ENCODE assay signal across 6 cellular contexts in genomic region chr22:10766320-10766719, GRCh38.
DNase-seq lines count a peak whose midpoint lies in the region; ATAC-seq and TF ChIP-seq lines count a peak whose summit lies in the region.
"Not testable (repeated sequence)": the region's sequence is repeated elsewhere in the genome, so short reads cannot be mapped to it uniquely, and the experiment has no call there.

No MANE protein-coding gene starts in this region.

- H3K36me3 ChIP-seq in body of pancreas (replicated peaks in 1 of 2; ENCODE audit: insufficient read depth in 1 of 2, low read depth in 2 of 2); gastroesophageal sphincter; heart right ventricle; lower lobe of right lung: not testable (repeated sequence)

- H3K4me1 ChIP-seq in body of pancreas, gastroesophageal sphincter, heart right ventricle, lower lobe of right lung: not testable (repeated sequence)

- not testable (repeated sequence) for TF ChIP-seq EP300 in gastroesophageal sphincter (IDR thresholded peaks at IDR 0.05)

- intact Hi-C loops in body of pancreas (cut with DNase I); heart right ventricle (cut with DNase I); lower lobe of right lung (cut with DNase I); sciatic nerve (cut with DNase I): not testable (repeated sequence)

- WGBS in body of pancreas, 2 donors = 51 to 72% methylated on average over 1 of the region's 1 CpG
- 86 to 100% methylated on average over 1 of the region's 1 CpG for WGBS in gastroesophageal sphincter (ENCODE audit: low coverage in 1 of 2), 2 donors
- 64 to 67% methylated on average over 1 of the region's 1 CpG for WGBS in heart right ventricle, 2 donors

- TF ChIP-seq CTCF in body of pancreas (IDR thresholded peaks at IDR 0.05); gastroesophageal sphincter (IDR thresholded peaks at IDR 0.05); heart right ventricle (IDR thresholded peaks at IDR 0.05); lower lobe of right lung (IDR thresholded peaks at IDR 0.05): not testable (repeated sequence)

- not testable (repeated sequence) for H3K9me3 ChIP-seq in body of pancreas
- H3K9me3 ChIP-seq in gastroesophageal sphincter = peaks cover 0 to 25% (median 2%) of the 10 kb centered on the region in 3 donors
- peaks cover 0 to 81% (median 20%) of the 10 kb centered on the region in 11 donors for H3K9me3 ChIP-seq in heart right ventricle
- H3K9me3 ChIP-seq in lower lobe of right lung = peaks cover 23% of the 10 kb centered on the region

- H3K4me3 ChIP-seq in body of pancreas, gastroesophageal sphincter, heart right ventricle, lower lobe of right lung: not testable (repeated sequence)

- H3K27ac ChIP-seq in body of pancreas, gastroesophageal sphincter, heart right ventricle, lower lobe of right lung: not testable (repeated sequence)

- TF ChIP-seq POLR2A in body of pancreas (IDR thresholded peaks at IDR 0.05); gastroesophageal sphincter (IDR thresholded peaks at IDR 0.05): not testable (repeated sequence)

- ATAC-seq in body of pancreas (peak; percentile 29), gastroesophageal sphincter (peak; percentile 33), heart right ventricle (peak in 5 of 8 donors; percentile 29 to 47 (median 32)), lower lobe of right lung (peak; percentile 20 to 44), sciatic nerve (peak; percentile 42)
- peak; percentile 19 for ATAC-seq in stimulated activated naive CD8-positive, alpha-beta T cell treated with anti-CD3 and anti-CD28 coated beads, Interleukin-15, Interleukin-2, amounts not matched to agents 100 U/mL and 50 U/mL, for 24 hours

- H3K27me3 ChIP-seq in body of pancreas; gastroesophageal sphincter; heart right ventricle; lower lobe of right lung (ENCODE audit: low read depth): not testable (repeated sequence)

- DNase-seq in body of pancreas; heart right ventricle; lower lobe of right lung; sciatic nerve (ENCODE audit: low spot score); stimulated activated naive CD8-positive, alpha-beta T cell treated with anti-CD3 and anti-CD28 coated beads, Interleukin-15, Interleukin-2, amounts not matched to agents 100 U/mL and 50 U/mL, for 24 hours: not testable (repeated sequence)
